Comparison of ENCODE assay signal across 11 cellular contexts in the genomic region with DNA sequence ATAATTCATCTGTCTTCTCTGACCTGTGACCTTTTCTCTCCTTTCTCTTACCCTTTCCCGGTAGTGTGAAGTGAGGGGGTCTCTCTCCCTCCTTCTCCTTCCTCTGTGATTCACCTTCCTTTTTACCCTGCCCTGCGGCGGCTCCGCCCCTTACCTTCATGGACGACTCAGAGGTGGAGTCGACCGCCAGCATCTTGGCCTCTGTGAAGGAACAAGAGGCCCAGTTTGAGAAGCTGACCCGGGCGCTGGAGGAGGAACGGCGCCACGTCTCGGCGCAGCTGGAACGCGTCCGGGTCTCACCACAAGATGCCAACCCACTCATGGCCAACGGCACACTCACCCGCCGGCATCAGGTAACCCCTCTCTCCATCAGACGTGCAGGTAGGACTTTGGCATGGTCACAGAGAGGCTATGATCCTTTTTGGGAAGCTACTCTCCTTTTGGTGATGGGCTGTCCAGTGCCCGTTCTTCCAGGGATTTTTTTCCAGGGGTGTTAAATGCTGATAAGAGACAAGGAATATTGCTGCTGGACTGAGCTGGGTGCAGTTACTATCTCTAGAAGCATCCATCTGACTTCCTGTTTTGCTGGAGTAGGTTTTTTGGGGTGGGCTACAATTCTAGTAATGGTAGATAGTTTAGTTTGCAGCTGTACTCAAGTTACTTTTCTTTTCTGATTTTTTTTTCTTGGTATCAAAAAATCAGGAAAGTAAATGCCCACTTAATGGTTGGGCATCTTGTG. TPM values are rescaled to one million over a fixed set of nuclear protein-coding genes. Genes with fewer than 3 reads are reported as not detected.
DNase-seq lines count a peak whose midpoint lies in the region; ATAC-seq and TF ChIP-seq lines count a peak whose summit lies in the region.
"Had no signal": no experiment of that assay in that cellular context is flagged by ENCODE, and none has a peak within 500 bp of the region (broad histone marks: within the 10 kb centered on the region; RNA-seq: fewer than 3 reads in every experiment).

No MANE protein-coding gene starts in this region.

- peak overlapping the region; percentile 90 to 93 for H3K27ac Mint-ChIP-seq in effector memory CD8-positive, alpha-beta T cell

- H3K4me3 ChIP-seq in sigmoid colon, result no peak overlapping the region
- H3K4me3 ChIP-seq: HAP-1 had no signal

- H3K4me3 Mint-ChIP-seq in effector memory CD8-positive, alpha-beta T cell, result peak overlapping the region; percentile 55 to 64

- DNase-seq in NOMO-1 treated with dmso at 0.1 percent for 144 hours (lab: John Stamatoyannopoulos, UW; ENCODE audit: unreplicated experiment) (peak; percentile 7), sigmoid colon (no peak), activated gamma-delta T cell treated with Interleukin-2 at 50 U/mL for 16 hours (no peak), RPMI8226 (no peak)
- DNase-seq in effector memory CD8-positive, alpha-beta T cell, result no peak
- DNase-seq: SHP77 had no signal

- WGBS in sigmoid colon, 2 donors, result 87% methylated on average over 22 of the region's 22 CpGs

- no peaks in the 10 kb centered on the region for H3K9me3 Mint-ChIP-seq in effector memory CD8-positive, alpha-beta T cell

- H3K36me3 Mint-ChIP-seq in effector memory CD8-positive, alpha-beta T cell (ENCODE audit: insufficient read depth), result peaks cover 10% of the 10 kb centered on the region

- no peaks in the 10 kb centered on the region for H3K27me3 Mint-ChIP-seq in effector memory CD8-positive, alpha-beta T cell

- H3K4me1 Mint-ChIP-seq in effector memory CD8-positive, alpha-beta T cell (ENCODE audit: low read depth in 2 of 2), result peaks cover 17 to 28% of the 10 kb centered on the region in 2 donors

- H3K27me3 ChIP-seq in sigmoid colon, result no peaks in the 10 kb centered on the region

- H3K4me1 ChIP-seq in ES-I3 (ENCODE audit: insufficient read depth, low read length), result peaks cover 46% of the 10 kb centered on the region
- H3K4me1 ChIP-seq in sigmoid colon, result peaks cover 0 to 88% (median 66%) of the 10 kb centered on the region in 4 donors
- H3K4me1 ChIP-seq: HAP-1 had no signal

- H3K9me3 ChIP-seq in ES-I3 (ENCODE audit: control insufficient read depth, insufficient read depth, low read length), result no peaks in the 10 kb centered on the region
- H3K9me3 ChIP-seq in sigmoid colon, result no peaks in the 10 kb centered on the region
- H3K9me3 ChIP-seq: HAP-1 had no signal

- TF ChIP-seq CTCF in sigmoid colon (IDR thresholded peaks at IDR 0.05), result no peak

- no peak for ATAC-seq in effector memory CD8-positive, alpha-beta T cell (replicated peaks)
- ATAC-seq in GM19467 (IDR thresholded peaks at IDR 0.05; ENCODE audit: unreplicated experiment) (no peak), HG02798 (IDR thresholded peaks at IDR 0.05; ENCODE audit: poor library complexity, unreplicated experiment) (no peak)

- intact Hi-C loops in sigmoid colon (cut with DNase I), result no loop called here

- peaks cover 12% of the 10 kb centered on the region for H3K36me3 ChIP-seq in ES-I3 (ENCODE audit: insufficient read depth, low read length)
- H3K36me3 ChIP-seq in sigmoid colon, result peaks cover 2 to 38% (median 15%) of the 10 kb centered on the region in 4 donors

- H3K27ac ChIP-seq in sigmoid colon, result peak overlapping the region; percentile 55 to 64 (median 63)

- no peak for TF ChIP-seq EP300 in sigmoid colon (IDR thresholded peaks at IDR 0.05)

- TF ChIP-seq POLR2A in sigmoid colon (IDR thresholded peaks at IDR 0.05), result no peak

- H3K9ac ChIP-seq in ES-I3 (ENCODE audit: low read depth, low read length), result peak overlapping the region; percentile 8; the same call in 1 of the 2 replicates

RNA-seq across cellular contexts. Expression of a gene that starts 29.9 kb away (rescaled TPM):
- total RNA-seq in sigmoid colon, result 100 to 1,000 TPM in 1 of 4 donors, 10 to 100 TPM in 3; 66.0 to 102 (median 86.9) TPM
- 100 to 1,000 TPM in 1 of 3 donors, 10 to 100 TPM in 2; 84.7 to 132 (median 99.9) TPM for polyA plus RNA-seq in sigmoid colon

RNA-seq across cellular contexts. Expression of a gene that starts 39.9 kb away (rescaled TPM):
- total RNA-seq in sigmoid colon, result not detected
- under 1 TPM in 1 of 3 donors, not detected in 2; 0.03 TPM for polyA plus RNA-seq in sigmoid colon
- total RNA-seq: LHCN-M2 had no signal

RNA-seq across cellular contexts. Expression of a gene that starts 50.2 kb away (rescaled TPM):
- total RNA-seq in sigmoid colon, result 100 to 1,000 TPM; 130 to 188 (median 132) TPM
- polyA plus RNA-seq in sigmoid colon, result 100 to 1,000 TPM; 149 to 180 (median 156) TPM
